8 cellular contexts compared by ENCODE assay signal in the genomic region with DNA sequence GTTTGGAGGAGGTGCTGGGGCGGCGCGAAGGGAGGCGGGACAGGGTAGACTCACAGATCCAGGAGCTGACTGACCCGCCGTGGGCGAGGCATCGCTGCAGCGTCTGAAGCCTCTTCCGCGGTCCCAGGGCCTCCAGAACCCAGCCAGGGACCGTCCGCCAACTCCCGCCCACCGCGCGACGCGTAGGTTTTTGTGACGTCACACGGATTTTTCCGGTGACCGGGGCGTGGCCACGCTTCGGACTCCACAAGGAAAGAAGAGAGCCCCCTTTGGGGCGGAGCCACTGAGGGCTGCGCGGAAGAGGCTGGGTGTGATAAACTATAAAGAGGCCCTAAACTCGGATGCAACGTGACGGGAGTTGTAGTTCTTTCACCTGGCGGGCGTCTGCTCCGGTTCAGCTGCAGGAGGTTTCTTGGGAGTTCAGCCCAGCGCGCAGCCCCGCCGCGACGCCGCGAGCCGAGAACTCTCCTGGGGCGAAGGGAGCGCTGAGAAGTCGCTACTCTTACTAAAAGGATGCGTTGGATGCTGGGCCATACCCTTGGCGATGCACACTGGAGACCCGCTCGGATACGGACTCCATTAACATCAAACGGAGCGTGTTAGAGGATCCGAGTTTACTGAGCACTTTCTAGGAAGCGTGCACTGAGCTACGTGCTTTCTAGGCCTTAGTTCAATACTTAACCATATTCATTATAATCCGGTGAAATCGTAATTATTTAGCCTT. TPM values are rescaled to one million over a fixed set of nuclear protein-coding genes. Genes with fewer than 3 reads are reported as not detected.
DNase-seq lines count a peak whose midpoint lies in the region; ATAC-seq and TF ChIP-seq lines count a peak whose summit lies in the region.

A gene (minus strand): TSS at position 105 of the 724 bp plus-strand sequence. CDS start 13 bp downstream, at position 92.

- POLR2A ChIA-PET in A673 (lab: Charles Lee; ENCODE audit: low non-redundant PET), result no interaction called here

- DNase-seq in A673 (ENCODE audit: low spot score), result peak; percentile 100
- peak; percentile 99 for DNase-seq in NCI-H2171 treated with DMSO at 0.1 percent for 48 hours (lab: John Stamatoyannopoulos, UW)
- DNase-seq in breast epithelium (ENCODE audit: low spot score in 2 of 2), result peak; percentile 99 to 100

- BruUV-seq in A673 (replicated peaks; lab: Mats Ljungman, UMichigan), result no TSS peak

- peak; percentile 94 for ATAC-seq in GM18867 (IDR thresholded peaks at IDR 0.05; ENCODE audit: unreplicated experiment)
- ATAC-seq in HG03097 (IDR thresholded peaks at IDR 0.05; ENCODE audit: low FRiP score, unreplicated experiment), result peak; percentile 95

- H3K27me3 ChIP-seq in A673 (replicated peaks; ENCODE audit: insufficient read depth, low read depth, low read length, poor library complexity) (no peaks in the 10 kb centered on the region), breast epithelium (no peaks in the 10 kb centered on the region), skeletal muscle satellite cell (ENCODE audit: control insufficient read depth, insufficient read depth, low read length) (no peaks in the 10 kb centered on the region)

- intact Hi-C loops in A673 (cut with micrococcal nuclease; ENCODE audit: unreplicated experiment) (no loop called here), breast epithelium (cut with DNase I; ENCODE audit: low total_unique reads) (no loop called here)

- CTCF ChIA-PET in A673 (lab: Charles Lee), result no interaction called here

- peak within 1 kb of the TSS; percentile 84 for H3K9ac ChIP-seq in skeletal muscle satellite cell (ENCODE audit: low read depth, low read length)

- H3K9me3 ChIP-seq in A673 (ENCODE audit: low read depth, low read length, poor library complexity, severe bottlenecking) (peaks cover 6% of the 10 kb centered on the region), breast epithelium (no peaks in the 10 kb centered on the region), iPS-18c (ENCODE audit: control insufficient read depth, insufficient read depth, low read length) (no peaks in the 10 kb centered on the region), skeletal muscle satellite cell (replicated peaks; ENCODE audit: low read length) (no peaks in the 10 kb centered on the region)

- H3K4me3 ChIP-seq in A673 (ENCODE audit: low read depth, low read length, poor library complexity, severe bottlenecking), result peak within 1 kb of the TSS; percentile 66
- H3K4me3 ChIP-seq in breast epithelium, result peak within 1 kb of the TSS; percentile 64 to 86 (median 73)
- H3K4me3 ChIP-seq in iPS-18c (ENCODE audit: insufficient read depth, low read depth, low read length), result peak within 1 kb of the TSS; percentile 80
- peak within 1 kb of the TSS; percentile 80 for H3K4me3 ChIP-seq in skeletal muscle satellite cell (ENCODE audit: low read length)

- peak within 1 kb of the TSS; percentile 88 for H3K4me2 ChIP-seq in skeletal muscle satellite cell (ENCODE audit: low read length)

- TF ChIP-seq POLR2A in breast epithelium (IDR thresholded peaks at IDR 0.05), result peak; percentile 44

- no peaks in the 10 kb centered on the region for H3K36me3 ChIP-seq in A673 (ENCODE audit: insufficient read depth, low read length, poor library complexity, severe bottlenecking)
- H3K36me3 ChIP-seq in breast epithelium, result no peaks in the 10 kb centered on the region
- no peaks in the 10 kb centered on the region for H3K36me3 ChIP-seq in skeletal muscle satellite cell (ENCODE audit: insufficient read depth, low read length)

- H3K27ac ChIP-seq in A673 (ENCODE audit: low read depth, low read length, poor library complexity, severe bottlenecking) (peak within 1 kb of the TSS; percentile 89), VCaP (peak within 1 kb of the TSS; percentile 83), breast epithelium (peak within 1 kb of the TSS; percentile 97)

- TF ChIP-seq CTCF in A673 (conservative IDR thresholded peaks at IDR 0.05; ENCODE audit: low read depth, low read length) (no peak), VCaP (conservative IDR thresholded peaks at IDR 0.05) (no peak), breast epithelium (IDR thresholded peaks at IDR 0.05) (peak in 2 of 3 donors; percentile 36 to 51)

- H3K4me1 ChIP-seq in A673 (ENCODE audit: insufficient read depth, low read length, poor library complexity, severe bottlenecking) (peaks cover 14% of the 10 kb centered on the region), breast epithelium (no peaks in the 10 kb centered on the region), skeletal muscle satellite cell (ENCODE audit: control insufficient read depth, insufficient read depth, low read length) (peaks cover 40% of the 10 kb centered on the region)

RNA-seq across cellular contexts. Expression of the gene that starts here (rescaled TPM):
- total RNA-seq in A673 (2021) (15.8 and 17.9 TPM in 2 replicates), breast epithelium (10 to 100 TPM; 10.9 to 23.7 (median 16.4) TPM)
- total RNA-seq in skeletal muscle satellite cell (2012; rRNA removed), result 1.3 and 2.4 TPM in 2 replicates

Comparison
In these comparisons a context has a peak if more than half of its experiments do, and no peak if none do; other contexts are left out.
1. Peak in every context shown above with its lines: DNase-seq, ATAC-seq, H3K4me3 ChIP-seq and H3K27ac ChIP-seq.
2. CTCF ChIP-seq: peak in breast epithelium (2 of 3); none in A673 (single experiment) and VCaP (single experiment).